In genomic region chr2:226215902-226216503, GRCh38 we compare ENCODE assay signal across 8 cellular contexts.
DNase-seq lines count a peak whose midpoint lies in the region; ATAC-seq and TF ChIP-seq lines count a peak whose summit lies in the region.

No MANE protein-coding gene starts in this region.

- in situ Hi-C loops in G401 (cut with HindIII; ENCODE audit: low sequenced_read_pairs), result no loop called here

- peak; percentile 79 for TF ChIP-seq RAD21 in Ishikawa (IDR thresholded peaks at IDR 0.05; ENCODE audit: low read depth)

- DNase-seq in G401 (ENCODE audit: low spot score) (peak; percentile 54), SKM-1 (lab: John Stamatoyannopoulos, UW; ENCODE audit: unreplicated experiment) (peak; percentile 53), iPS DF 19.7 (ENCODE audit: low read depth, low spot score) (peak; percentile 47), cerebellum (ENCODE audit: low spot score) (no peak)
- DNase-seq in activated naive CD8-positive, alpha-beta T cell treated with anti-CD3 and anti-CD28 coated beads, Interleukin-2, amount 50 U/mL, for 16 hours (ENCODE audit: low read depth, low spot score), result peak; percentile 21
- DNase-seq in stimulated activated CD4-positive, alpha-beta T cell treated with anti-CD3 and anti-CD28 coated beads, Interleukin-1b, Interleukin-23, amount 100 ng/mL, for 48 hours, result peak; percentile 57

- ATAC-seq in GM21723 (IDR thresholded peaks at IDR 0.05; ENCODE audit: unreplicated experiment), result peak; percentile 99

- TF ChIP-seq EP300 in Ishikawa (IDR thresholded peaks at IDR 0.05; ENCODE audit: borderline replicate concordance), result no peak

TF ChIP-seq in Ishikawa, 13 proteins besides CTCF, POLR2A, EP300 and RAD21:
- TF ChIP-seq TEAD4 (IDR thresholded peaks at IDR 0.05) (no peak), ZBTB7A (IDR thresholded peaks at IDR 0.05; ENCODE audit: low read depth) (no peak), EGR1 (IDR thresholded peaks at IDR 0.05) (no peak), CEBPB (IDR thresholded peaks at IDR 0.05) (no peak), TCF12 (IDR thresholded peaks at IDR 0.05; ENCODE audit: low read depth) (no peak), FOXM1 (IDR thresholded peaks at IDR 0.05; ENCODE audit: borderline replicate concordance, low read depth) (no peak), YY1 (IDR thresholded peaks at IDR 0.05; ENCODE audit: low read depth) (no peak), TAF1 (IDR thresholded peaks at IDR 0.05; ENCODE audit: low read depth) (no peak), MAX (IDR thresholded peaks at IDR 0.05) (no peak), NFIC (IDR thresholded peaks at IDR 0.05) (no peak), CREB1 (IDR thresholded peaks at IDR 0.05; ENCODE audit: low read depth) (no peak)
- TF ChIP-seq, protein P1, sequence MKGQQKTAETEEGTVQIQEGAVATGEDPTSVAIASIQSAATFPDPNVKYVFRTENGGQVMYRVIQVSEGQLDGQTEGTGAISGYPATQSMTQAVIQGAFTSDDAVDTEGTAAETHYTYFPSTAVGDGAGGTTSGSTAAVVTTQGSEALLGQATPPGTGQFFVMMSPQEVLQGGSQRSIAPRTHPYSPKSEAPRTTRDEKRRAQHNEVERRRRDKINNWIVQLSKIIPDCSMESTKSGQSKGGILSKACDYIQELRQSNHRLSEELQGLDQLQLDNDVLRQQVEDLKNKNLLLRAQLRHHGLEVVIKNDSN (IDR thresholded peaks at IDR 0.05), result no peak
- TF ChIP-seq, protein P2, sequence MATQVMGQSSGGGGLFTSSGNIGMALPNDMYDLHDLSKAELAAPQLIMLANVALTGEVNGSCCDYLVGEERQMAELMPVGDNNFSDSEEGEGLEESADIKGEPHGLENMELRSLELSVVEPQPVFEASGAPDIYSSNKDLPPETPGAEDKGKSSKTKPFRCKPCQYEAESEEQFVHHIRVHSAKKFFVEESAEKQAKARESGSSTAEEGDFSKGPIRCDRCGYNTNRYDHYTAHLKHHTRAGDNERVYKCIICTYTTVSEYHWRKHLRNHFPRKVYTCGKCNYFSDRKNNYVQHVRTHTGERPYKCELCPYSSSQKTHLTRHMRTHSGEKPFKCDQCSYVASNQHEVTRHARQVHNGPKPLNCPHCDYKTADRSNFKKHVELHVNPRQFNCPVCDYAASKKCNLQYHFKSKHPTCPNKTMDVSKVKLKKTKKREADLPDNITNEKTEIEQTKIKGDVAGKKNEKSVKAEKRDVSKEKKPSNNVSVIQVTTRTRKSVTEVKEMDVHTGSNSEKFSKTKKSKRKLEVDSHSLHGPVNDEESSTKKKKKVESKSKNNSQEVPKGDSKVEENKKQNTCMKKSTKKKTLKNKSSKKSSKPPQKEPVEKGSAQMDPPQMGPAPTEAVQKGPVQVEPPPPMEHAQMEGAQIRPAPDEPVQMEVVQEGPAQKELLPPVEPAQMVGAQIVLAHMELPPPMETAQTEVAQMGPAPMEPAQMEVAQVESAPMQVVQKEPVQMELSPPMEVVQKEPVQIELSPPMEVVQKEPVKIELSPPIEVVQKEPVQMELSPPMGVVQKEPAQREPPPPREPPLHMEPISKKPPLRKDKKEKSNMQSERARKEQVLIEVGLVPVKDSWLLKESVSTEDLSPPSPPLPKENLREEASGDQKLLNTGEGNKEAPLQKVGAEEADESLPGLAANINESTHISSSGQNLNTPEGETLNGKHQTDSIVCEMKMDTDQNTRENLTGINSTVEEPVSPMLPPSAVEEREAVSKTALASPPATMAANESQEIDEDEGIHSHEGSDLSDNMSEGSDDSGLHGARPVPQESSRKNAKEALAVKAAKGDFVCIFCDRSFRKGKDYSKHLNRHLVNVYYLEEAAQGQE (IDR thresholded peaks at IDR 0.05; ENCODE audit: low read depth), result no peak
